In the genomic region with DNA sequence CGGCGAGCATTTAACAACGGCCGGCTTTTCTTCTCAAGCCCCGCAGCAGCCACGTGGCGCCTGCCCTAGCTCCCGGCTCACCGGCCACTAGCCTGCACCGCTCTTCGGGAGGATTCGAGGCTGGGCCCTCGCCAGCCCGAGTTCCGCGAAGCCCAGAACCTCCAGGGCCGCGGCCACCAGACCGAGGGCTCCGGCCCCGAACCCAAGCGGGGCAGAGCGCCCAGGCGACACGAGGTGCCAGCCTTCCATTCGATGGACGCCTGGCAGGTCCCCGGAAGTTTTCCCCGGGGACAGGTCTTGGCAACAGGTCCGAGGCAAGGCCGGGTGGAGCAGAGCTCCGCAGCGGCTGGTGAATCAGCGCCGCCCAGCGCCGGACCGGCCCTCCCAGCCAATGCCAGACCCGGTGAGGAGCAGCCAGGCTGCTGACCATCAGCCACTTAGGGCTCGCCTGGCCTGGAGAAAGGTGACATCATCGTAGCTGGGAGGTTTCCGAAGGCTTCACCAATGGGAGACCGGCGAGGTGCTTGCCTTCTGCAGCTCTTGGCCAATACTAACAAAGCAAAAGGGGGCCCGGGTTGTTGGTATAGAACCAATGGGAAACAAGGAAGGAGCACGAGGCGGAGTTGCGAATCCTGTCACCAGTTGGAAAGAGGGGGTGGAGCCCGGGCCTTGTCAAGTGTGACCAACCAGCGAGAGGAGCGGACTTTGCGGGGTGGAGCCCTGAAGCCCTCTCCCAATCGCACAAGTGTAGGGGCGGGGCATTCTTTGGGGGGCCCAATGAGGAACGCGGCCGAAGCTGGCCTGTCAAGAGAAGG, we compare ENCODE assay signal across 1 cellular context.
TF ChIP-seq lines count a peak whose summit lies in the region.

No MANE protein-coding gene starts in this region.

TF ChIP-seq in SK-N-SH, 30 proteins besides CTCF, POLR2A, EP300 and RAD21 (continued from another document):
- TF ChIP-seq, protein P1, sequence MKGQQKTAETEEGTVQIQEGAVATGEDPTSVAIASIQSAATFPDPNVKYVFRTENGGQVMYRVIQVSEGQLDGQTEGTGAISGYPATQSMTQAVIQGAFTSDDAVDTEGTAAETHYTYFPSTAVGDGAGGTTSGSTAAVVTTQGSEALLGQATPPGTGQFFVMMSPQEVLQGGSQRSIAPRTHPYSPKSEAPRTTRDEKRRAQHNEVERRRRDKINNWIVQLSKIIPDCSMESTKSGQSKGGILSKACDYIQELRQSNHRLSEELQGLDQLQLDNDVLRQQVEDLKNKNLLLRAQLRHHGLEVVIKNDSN (IDR thresholded peaks at IDR 0.05; ENCODE audit: borderline replicate concordance, low read depth), result 0 out of 2 replicates have a peak, but pooled peaks have one; percentile 4
- peak; percentile 30; the same call in 1 of the 2 replicates for TF ChIP-seq FOSL2 (IDR thresholded peaks at IDR 0.05; ENCODE audit: borderline replicate concordance, low read depth)
- no peak; the same call in 1 of the 2 replicates for TF ChIP-seq GABPA (IDR thresholded peaks at IDR 0.05; ENCODE audit: low read depth)
- no peak for TF ChIP-seq NRF1 (IDR thresholded peaks at IDR 0.05; ENCODE audit: low read depth, low read length)
- TF ChIP-seq TAF1 (IDR thresholded peaks at IDR 0.05; ENCODE audit: borderline replicate concordance, low read depth, low read length), result peak; percentile 85
- TF ChIP-seq, protein P2, sequence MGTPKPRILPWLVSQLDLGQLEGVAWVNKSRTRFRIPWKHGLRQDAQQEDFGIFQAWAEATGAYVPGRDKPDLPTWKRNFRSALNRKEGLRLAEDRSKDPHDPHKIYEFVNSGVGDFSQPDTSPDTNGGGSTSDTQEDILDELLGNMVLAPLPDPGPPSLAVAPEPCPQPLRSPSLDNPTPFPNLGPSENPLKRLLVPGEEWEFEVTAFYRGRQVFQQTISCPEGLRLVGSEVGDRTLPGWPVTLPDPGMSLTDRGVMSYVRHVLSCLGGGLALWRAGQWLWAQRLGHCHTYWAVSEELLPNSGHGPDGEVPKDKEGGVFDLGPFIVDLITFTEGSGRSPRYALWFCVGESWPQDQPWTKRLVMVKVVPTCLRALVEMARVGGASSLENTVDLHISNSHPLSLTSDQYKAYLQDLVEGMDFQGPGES (IDR thresholded peaks at IDR 0.05; ENCODE audit: low read depth, low read length), result peak; percentile 74
- peak; percentile 90 for TF ChIP-seq POLR2AphosphoS5 (IDR thresholded peaks at IDR 0.05; ENCODE audit: low read depth, low read length)
- TF ChIP-seq SIN3A (IDR thresholded peaks at IDR 0.05; ENCODE audit: borderline replicate concordance, low read depth, low read length), result 0 out of 2 replicates have a peak, but pooled peaks have one; percentile 79
- 0 out of 2 replicates have a peak, but pooled peaks have one; percentile 18 for TF ChIP-seq ELF1 (IDR thresholded peaks at IDR 0.05)
- TF ChIP-seq RCOR1 (IDR thresholded peaks at IDR 0.05; ENCODE audit: low read length), result 0 out of 2 replicates have a peak, but pooled peaks have one; percentile 2
- TF ChIP-seq, protein P3, sequence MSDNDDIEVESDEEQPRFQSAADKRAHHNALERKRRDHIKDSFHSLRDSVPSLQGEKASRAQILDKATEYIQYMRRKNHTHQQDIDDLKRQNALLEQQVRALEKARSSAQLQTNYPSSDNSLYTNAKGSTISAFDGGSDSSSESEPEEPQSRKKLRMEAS (IDR thresholded peaks at IDR 0.05; ENCODE audit: low read depth), result peak; percentile 86
- TF ChIP-seq, protein P4, sequence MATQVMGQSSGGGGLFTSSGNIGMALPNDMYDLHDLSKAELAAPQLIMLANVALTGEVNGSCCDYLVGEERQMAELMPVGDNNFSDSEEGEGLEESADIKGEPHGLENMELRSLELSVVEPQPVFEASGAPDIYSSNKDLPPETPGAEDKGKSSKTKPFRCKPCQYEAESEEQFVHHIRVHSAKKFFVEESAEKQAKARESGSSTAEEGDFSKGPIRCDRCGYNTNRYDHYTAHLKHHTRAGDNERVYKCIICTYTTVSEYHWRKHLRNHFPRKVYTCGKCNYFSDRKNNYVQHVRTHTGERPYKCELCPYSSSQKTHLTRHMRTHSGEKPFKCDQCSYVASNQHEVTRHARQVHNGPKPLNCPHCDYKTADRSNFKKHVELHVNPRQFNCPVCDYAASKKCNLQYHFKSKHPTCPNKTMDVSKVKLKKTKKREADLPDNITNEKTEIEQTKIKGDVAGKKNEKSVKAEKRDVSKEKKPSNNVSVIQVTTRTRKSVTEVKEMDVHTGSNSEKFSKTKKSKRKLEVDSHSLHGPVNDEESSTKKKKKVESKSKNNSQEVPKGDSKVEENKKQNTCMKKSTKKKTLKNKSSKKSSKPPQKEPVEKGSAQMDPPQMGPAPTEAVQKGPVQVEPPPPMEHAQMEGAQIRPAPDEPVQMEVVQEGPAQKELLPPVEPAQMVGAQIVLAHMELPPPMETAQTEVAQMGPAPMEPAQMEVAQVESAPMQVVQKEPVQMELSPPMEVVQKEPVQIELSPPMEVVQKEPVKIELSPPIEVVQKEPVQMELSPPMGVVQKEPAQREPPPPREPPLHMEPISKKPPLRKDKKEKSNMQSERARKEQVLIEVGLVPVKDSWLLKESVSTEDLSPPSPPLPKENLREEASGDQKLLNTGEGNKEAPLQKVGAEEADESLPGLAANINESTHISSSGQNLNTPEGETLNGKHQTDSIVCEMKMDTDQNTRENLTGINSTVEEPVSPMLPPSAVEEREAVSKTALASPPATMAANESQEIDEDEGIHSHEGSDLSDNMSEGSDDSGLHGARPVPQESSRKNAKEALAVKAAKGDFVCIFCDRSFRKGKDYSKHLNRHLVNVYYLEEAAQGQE (IDR thresholded peaks at IDR 0.05; ENCODE audit: low read depth, low read length), result 0 out of 2 replicates have a peak, but pooled peaks have one; percentile 5
- no peak for TF ChIP-seq FOXJ3 (CRISPR knock-in tag; IDR thresholded peaks at IDR 0.05)
- peak; percentile 57; the same call in 1 of the 2 replicates for TF ChIP-seq NFIC (IDR thresholded peaks at IDR 0.05; ENCODE audit: borderline replicate concordance)
